ENCODE assay signal across 29 cellular contexts in genomic region chr18:26271917-26272549, GRCh38.
"Had no signal": no experiment of that assay in that cellular context is flagged by ENCODE, and none has a peak within 500 bp of the region (broad histone marks: within the 10 kb centered on the region; RNA-seq: fewer than 3 reads in every experiment).

No MANE protein-coding gene starts in this region.

- H3K36me3 ChIP-seq: upper lobe of right lung, uterus had no signal

- H3K27ac ChIP-seq: coronary artery, esophagus squamous epithelium, heart right ventricle, psoas muscle, sigmoid colon, thoracic aorta, tibial nerve, upper lobe of right lung, uterus had no signal

- H3K4me3 ChIP-seq: coronary artery, esophagus squamous epithelium, heart right ventricle, psoas muscle, sigmoid colon, thoracic aorta, tibial nerve, upper lobe of right lung, uterus had no signal

- H3K4me1 ChIP-seq: esophagus squamous epithelium, heart right ventricle, psoas muscle, sigmoid colon, tibial nerve, upper lobe of right lung, uterus had no signal

- H3K27me3 ChIP-seq: esophagus squamous epithelium, heart right ventricle, sigmoid colon, tibial nerve, upper lobe of right lung, uterus had no signal

- ATAC-seq: heart right ventricle; left lobe of liver; naive thymus-derived CD4-positive, alpha-beta T cell; psoas muscle; right cardiac atrium; stimulated activated memory B cell treated with anti-CD40 and anti-IgM and Interleukin-4, amounts not matched to agents 10 μg/mL and 1 μg/mL and 100 μg/mL, for 72 hours; stimulated activated naive CD8-positive, alpha-beta T cell treated with anti-CD3 and anti-CD28 coated beads, Interleukin-15, Interleukin-2, amounts not matched to agents 100 U/mL and 50 U/mL, for 24 hours; upper lobe of right lung had no signal

- H3K9me3 ChIP-seq: esophagus squamous epithelium, heart right ventricle, psoas muscle, sigmoid colon, thoracic aorta, tibial nerve, upper lobe of right lung, uterus had no signal

- FAIRE-seq: endometrium, kidney had no signal

- DNase-seq: dermis blood vessel endothelial cell; effector memory CD4-positive, alpha-beta T cell; erythroblast; esophagus squamous epithelium; foreskin melanocyte; glutamatergic neuron; heart right ventricle; hippocampal formation; kidney; mesenchymal stem cell; midbrain; naive thymus-derived CD4-positive, alpha-beta T cell; nephron progenitor cell; nucleus accumbens; psoas muscle; right cardiac atrium; sigmoid colon; stimulated activated CD4-positive, alpha-beta T cell treated with anti-CD3 and anti-CD28 coated beads, Interleukin-2, amount 100 ng/mL, for 24 hours; stimulated activated CD4-positive, alpha-beta T cell treated with anti-CD3 and anti-CD28 coated beads, Interleukin-4, amount 100 ng/mL, for 4 hours; stimulated activated naive CD8-positive, alpha-beta T cell treated with anti-CD3 and anti-CD28 coated beads, Interleukin-15, Interleukin-2, amounts not matched to agents 100 U/mL and 50 U/mL, for 24 hours; substantia nigra; upper lobe of right lung; uterus had no signal
